ENCODE assay signal across 2 cellular contexts in genomic region chr3:31079691-31080090, GRCh38.
TF ChIP-seq lines count a peak whose summit lies in the region.

No MANE protein-coding gene starts in this region.

TF ChIP-seq in GM23338, 12 proteins besides CTCF, POLR2A, EP300 and RAD21 (continued from another document):
- TF ChIP-seq REST (IDR thresholded peaks at IDR 0.05; ENCODE audit: unreplicated experiment), result no peak
- TF ChIP-seq CREB1 (CRISPR knock-in tag; IDR thresholded peaks at IDR 0.05; ENCODE audit: low read depth), result no peak
- TF ChIP-seq EZH2phosphoT487 (IDR thresholded peaks at IDR 0.05; ENCODE audit: unreplicated experiment), result no peak

TF ChIP-seq in SK-N-SH, 30 proteins besides CTCF, POLR2A, EP300 and RAD21 (continued from another document):
- TF ChIP-seq MAX (IDR thresholded peaks at IDR 0.05; ENCODE audit: low read depth) (no peak), NFIC (IDR thresholded peaks at IDR 0.05; ENCODE audit: borderline replicate concordance) (no peak), GABPA (IDR thresholded peaks at IDR 0.05; ENCODE audit: low read depth) (no peak), CHD2 (IDR thresholded peaks at IDR 0.05; ENCODE audit: low read length, partially characterized antibody) (no peak)
